Comparison of ENCODE assay signal across 1 cellular context in the genomic region with DNA sequence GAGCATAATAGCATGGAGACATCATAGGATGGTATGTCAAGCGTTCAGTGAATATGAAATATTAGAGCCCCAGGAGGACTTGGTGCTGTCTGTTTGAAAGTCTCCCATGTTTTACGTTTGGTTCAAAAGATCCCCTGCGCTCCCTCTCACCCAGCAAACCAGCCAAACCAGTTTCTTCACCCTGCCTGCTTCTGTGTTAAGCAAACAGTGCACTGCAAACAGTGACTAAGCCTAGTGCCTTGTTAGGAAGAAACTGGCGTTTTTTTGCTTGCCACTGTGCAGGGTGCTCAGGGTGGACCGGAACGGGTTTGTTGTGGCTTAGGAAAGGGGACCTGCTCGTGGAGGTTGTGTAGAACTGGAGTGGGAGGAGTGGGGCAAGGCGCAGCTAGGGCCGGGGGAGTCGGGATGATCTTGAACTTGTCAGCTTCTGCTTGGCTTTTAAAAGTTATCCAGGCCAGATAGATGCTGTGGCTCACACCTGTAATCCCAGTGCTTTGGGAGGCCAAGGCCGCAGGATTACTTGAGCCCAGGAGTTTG.
A peak's percentile ranks its signal among the peaks of the same experiment; 100 is the strongest.
TF ChIP-seq lines count a peak whose summit lies in the region.

No MANE protein-coding gene starts in this region.

TF ChIP-seq in HepG2, 621 proteins besides CTCF, POLR2A, EP300 and RAD21 (continued from another document and continues in another):
- TF ChIP-seq, protein P1, sequence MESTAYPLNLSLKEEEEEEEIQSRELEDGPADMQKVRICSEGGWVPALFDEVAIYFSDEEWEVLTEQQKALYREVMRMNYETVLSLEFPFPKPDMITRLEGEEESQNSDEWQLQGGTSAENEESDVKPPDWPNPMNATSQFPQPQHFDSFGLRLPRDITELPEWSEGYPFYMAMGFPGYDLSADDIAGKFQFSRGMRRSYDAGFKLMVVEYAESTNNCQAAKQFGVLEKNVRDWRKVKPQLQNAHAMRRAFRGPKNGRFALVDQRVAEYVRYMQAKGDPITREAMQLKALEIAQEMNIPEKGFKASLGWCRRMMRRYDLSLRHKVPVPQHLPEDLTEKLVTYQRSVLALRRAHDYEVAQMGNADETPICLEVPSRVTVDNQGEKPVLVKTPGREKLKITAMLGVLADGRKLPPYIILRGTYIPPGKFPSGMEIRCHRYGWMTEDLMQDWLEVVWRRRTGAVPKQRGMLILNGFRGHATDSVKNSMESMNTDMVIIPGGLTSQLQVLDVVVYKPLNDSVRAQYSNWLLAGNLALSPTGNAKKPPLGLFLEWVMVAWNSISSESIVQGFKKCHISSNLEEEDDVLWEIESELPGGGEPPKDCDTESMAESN (CRISPR knock-in tag; conservative IDR thresholded peaks at IDR 0.05): peak; percentile 76
- 0 out of 2 replicates have a peak, but pooled peaks have one; percentile 36 for TF ChIP-seq CC2D1A (CRISPR knock-in tag; IDR thresholded peaks at IDR 0.05)
- TF ChIP-seq, protein P2, sequence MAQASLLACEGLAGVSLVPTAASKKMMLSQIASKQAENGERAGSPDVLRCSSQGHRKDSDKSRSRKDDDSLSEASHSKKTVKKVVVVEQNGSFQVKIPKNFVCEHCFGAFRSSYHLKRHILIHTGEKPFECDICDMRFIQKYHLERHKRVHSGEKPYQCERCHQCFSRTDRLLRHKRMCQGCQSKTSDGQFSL (CRISPR knock-in tag; IDR thresholded peaks at IDR 0.05): no peak; the same call in 1 of the 2 replicates
- TF ChIP-seq, protein P3, sequence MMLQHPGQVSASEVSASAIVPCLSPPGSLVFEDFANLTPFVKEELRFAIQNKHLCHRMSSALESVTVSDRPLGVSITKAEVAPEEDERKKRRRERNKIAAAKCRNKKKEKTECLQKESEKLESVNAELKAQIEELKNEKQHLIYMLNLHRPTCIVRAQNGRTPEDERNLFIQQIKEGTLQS (CRISPR knock-in tag; IDR thresholded peaks at IDR 0.05): peak; percentile 85
- TF ChIP-seq, protein P4, sequence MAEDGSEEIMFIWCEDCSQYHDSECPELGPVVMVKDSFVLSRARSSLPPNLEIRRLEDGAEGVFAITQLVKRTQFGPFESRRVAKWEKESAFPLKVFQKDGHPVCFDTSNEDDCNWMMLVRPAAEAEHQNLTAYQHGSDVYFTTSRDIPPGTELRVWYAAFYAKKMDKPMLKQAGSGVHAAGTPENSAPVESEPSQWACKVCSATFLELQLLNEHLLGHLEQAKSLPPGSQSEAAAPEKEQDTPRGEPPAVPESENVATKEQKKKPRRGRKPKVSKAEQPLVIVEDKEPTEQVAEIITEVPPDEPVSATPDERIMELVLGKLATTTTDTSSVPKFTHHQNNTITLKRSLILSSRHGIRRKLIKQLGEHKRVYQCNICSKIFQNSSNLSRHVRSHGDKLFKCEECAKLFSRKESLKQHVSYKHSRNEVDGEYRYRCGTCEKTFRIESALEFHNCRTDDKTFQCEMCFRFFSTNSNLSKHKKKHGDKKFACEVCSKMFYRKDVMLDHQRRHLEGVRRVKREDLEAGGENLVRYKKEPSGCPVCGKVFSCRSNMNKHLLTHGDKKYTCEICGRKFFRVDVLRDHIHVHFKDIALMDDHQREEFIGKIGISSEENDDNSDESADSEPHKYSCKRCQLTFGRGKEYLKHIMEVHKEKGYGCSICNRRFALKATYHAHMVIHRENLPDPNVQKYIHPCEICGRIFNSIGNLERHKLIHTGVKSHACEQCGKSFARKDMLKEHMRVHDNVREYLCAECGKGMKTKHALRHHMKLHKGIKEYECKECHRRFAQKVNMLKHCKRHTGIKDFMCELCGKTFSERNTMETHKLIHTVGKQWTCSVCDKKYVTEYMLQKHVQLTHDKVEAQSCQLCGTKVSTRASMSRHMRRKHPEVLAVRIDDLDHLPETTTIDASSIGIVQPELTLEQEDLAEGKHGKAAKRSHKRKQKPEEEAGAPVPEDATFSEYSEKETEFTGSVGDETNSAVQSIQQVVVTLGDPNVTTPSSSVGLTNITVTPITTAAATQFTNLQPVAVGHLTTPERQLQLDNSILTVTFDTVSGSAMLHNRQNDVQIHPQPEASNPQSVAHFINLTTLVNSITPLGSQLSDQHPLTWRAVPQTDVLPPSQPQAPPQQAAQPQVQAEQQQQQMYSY (CRISPR knock-in tag; IDR thresholded peaks at IDR 0.05): peak; percentile 59; the same call in 1 of the 2 replicates
- peak; percentile 44 for TF ChIP-seq ASH2L (IDR thresholded peaks at IDR 0.05; ENCODE audit: insufficient read length, low read depth, low read length)
- TF ChIP-seq, protein P5, sequence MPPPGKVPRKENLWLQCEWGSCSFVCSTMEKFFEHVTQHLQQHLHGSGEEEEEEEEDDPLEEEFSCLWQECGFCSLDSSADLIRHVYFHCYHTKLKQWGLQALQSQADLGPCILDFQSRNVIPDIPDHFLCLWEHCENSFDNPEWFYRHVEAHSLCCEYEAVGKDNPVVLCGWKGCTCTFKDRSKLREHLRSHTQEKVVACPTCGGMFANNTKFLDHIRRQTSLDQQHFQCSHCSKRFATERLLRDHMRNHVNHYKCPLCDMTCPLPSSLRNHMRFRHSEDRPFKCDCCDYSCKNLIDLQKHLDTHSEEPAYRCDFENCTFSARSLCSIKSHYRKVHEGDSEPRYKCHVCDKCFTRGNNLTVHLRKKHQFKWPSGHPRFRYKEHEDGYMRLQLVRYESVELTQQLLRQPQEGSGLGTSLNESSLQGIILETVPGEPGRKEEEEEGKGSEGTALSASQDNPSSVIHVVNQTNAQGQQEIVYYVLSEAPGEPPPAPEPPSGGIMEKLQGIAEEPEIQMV (CRISPR knock-in tag; IDR thresholded peaks at IDR 0.05; ENCODE audit: low read depth): peak; percentile 89
- peak; percentile 82 for TF ChIP-seq ZMYM2 (CRISPR knock-in tag; IDR thresholded peaks at IDR 0.05)
- peak; percentile 96 for TF ChIP-seq ZNF614 (CRISPR knock-in tag; IDR thresholded peaks at IDR 0.05; ENCODE audit: borderline replicate concordance)
- peak; percentile 73 for TF ChIP-seq ZNF629 (CRISPR knock-in tag; conservative IDR thresholded peaks at IDR 0.05)
- TF ChIP-seq ZC3H13 (CRISPR knock-in tag; IDR thresholded peaks at IDR 0.05): peak; percentile 74
- peak; percentile 40 for TF ChIP-seq TOPORS (CRISPR knock-in tag; IDR thresholded peaks at IDR 0.05)
- TF ChIP-seq, protein P6, sequence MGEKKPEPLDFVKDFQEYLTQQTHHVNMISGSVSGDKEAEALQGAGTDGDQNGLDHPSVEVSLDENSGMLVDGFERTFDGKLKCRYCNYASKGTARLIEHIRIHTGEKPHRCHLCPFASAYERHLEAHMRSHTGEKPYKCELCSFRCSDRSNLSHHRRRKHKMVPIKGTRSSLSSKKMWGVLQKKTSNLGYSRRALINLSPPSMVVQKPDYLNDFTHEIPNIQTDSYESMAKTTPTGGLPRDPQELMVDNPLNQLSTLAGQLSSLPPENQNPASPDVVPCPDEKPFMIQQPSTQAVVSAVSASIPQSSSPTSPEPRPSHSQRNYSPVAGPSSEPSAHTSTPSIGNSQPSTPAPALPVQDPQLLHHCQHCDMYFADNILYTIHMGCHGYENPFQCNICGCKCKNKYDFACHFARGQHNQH (CRISPR knock-in tag; IDR thresholded peaks at IDR 0.05): peak; percentile 99
- TF ChIP-seq MAFK (conservative IDR thresholded peaks at IDR 0.05 in 1 of 2, IDR thresholded peaks at IDR 0.05 in 1 of 2; ENCODE audit: low read length in 2 of 2): peak in 1 of 2 experiments; percentile 59; a peak in 2 of 4 replicates
- TF ChIP-seq NAIF1 (CRISPR knock-in tag; IDR thresholded peaks at IDR 0.05; ENCODE audit: borderline replicate concordance): peak; percentile 82; the same call in 1 of the 2 replicates
- TF ChIP-seq, protein P7, sequence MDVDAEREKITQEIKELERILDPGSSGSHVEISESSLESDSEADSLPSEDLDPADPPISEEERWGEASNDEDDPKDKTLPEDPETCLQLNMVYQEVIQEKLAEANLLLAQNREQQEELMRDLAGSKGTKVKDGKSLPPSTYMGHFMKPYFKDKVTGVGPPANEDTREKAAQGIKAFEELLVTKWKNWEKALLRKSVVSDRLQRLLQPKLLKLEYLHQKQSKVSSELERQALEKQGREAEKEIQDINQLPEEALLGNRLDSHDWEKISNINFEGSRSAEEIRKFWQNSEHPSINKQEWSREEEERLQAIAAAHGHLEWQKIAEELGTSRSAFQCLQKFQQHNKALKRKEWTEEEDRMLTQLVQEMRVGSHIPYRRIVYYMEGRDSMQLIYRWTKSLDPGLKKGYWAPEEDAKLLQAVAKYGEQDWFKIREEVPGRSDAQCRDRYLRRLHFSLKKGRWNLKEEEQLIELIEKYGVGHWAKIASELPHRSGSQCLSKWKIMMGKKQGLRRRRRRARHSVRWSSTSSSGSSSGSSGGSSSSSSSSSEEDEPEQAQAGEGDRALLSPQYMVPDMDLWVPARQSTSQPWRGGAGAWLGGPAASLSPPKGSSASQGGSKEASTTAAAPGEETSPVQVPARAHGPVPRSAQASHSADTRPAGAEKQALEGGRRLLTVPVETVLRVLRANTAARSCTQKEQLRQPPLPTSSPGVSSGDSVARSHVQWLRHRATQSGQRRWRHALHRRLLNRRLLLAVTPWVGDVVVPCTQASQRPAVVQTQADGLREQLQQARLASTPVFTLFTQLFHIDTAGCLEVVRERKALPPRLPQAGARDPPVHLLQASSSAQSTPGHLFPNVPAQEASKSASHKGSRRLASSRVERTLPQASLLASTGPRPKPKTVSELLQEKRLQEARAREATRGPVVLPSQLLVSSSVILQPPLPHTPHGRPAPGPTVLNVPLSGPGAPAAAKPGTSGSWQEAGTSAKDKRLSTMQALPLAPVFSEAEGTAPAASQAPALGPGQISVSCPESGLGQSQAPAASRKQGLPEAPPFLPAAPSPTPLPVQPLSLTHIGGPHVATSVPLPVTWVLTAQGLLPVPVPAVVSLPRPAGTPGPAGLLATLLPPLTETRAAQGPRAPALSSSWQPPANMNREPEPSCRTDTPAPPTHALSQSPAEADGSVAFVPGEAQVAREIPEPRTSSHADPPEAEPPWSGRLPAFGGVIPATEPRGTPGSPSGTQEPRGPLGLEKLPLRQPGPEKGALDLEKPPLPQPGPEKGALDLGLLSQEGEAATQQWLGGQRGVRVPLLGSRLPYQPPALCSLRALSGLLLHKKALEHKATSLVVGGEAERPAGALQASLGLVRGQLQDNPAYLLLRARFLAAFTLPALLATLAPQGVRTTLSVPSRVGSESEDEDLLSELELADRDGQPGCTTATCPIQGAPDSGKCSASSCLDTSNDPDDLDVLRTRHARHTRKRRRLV (CRISPR knock-in tag; IDR thresholded peaks at IDR 0.05): no peak
- TF ChIP-seq PITX1 (CRISPR knock-in tag; IDR thresholded peaks at IDR 0.05): peak; percentile 99
- peak; percentile 100 for TF ChIP-seq SALL1 (CRISPR knock-in tag; IDR thresholded peaks at IDR 0.05)
- peak; percentile 73; the same call in 1 of the 2 replicates for TF ChIP-seq CBFB (CRISPR knock-in tag; IDR thresholded peaks at IDR 0.05)
- 0 out of 2 replicates have a peak, but pooled peaks have one; percentile 92 for TF ChIP-seq ZNF136 (CRISPR knock-in tag; IDR thresholded peaks at IDR 0.05; ENCODE audit: low read depth)
- TF ChIP-seq, protein P8, sequence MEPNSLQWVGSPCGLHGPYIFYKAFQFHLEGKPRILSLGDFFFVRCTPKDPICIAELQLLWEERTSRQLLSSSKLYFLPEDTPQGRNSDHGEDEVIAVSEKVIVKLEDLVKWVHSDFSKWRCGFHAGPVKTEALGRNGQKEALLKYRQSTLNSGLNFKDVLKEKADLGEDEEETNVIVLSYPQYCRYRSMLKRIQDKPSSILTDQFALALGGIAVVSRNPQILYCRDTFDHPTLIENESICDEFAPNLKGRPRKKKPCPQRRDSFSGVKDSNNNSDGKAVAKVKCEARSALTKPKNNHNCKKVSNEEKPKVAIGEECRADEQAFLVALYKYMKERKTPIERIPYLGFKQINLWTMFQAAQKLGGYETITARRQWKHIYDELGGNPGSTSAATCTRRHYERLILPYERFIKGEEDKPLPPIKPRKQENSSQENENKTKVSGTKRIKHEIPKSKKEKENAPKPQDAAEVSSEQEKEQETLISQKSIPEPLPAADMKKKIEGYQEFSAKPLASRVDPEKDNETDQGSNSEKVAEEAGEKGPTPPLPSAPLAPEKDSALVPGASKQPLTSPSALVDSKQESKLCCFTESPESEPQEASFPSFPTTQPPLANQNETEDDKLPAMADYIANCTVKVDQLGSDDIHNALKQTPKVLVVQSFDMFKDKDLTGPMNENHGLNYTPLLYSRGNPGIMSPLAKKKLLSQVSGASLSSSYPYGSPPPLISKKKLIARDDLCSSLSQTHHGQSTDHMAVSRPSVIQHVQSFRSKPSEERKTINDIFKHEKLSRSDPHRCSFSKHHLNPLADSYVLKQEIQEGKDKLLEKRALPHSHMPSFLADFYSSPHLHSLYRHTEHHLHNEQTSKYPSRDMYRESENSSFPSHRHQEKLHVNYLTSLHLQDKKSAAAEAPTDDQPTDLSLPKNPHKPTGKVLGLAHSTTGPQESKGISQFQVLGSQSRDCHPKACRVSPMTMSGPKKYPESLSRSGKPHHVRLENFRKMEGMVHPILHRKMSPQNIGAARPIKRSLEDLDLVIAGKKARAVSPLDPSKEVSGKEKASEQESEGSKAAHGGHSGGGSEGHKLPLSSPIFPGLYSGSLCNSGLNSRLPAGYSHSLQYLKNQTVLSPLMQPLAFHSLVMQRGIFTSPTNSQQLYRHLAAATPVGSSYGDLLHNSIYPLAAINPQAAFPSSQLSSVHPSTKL (CRISPR knock-in tag; IDR thresholded peaks at IDR 0.05): peak; percentile 96
- peak; percentile 75 for TF ChIP-seq HHEX (CRISPR knock-in tag; IDR thresholded peaks at IDR 0.05)
- peak; percentile 90 for TF ChIP-seq RCOR2 (CRISPR knock-in tag; IDR thresholded peaks at IDR 0.05)
- TF ChIP-seq, protein P9, sequence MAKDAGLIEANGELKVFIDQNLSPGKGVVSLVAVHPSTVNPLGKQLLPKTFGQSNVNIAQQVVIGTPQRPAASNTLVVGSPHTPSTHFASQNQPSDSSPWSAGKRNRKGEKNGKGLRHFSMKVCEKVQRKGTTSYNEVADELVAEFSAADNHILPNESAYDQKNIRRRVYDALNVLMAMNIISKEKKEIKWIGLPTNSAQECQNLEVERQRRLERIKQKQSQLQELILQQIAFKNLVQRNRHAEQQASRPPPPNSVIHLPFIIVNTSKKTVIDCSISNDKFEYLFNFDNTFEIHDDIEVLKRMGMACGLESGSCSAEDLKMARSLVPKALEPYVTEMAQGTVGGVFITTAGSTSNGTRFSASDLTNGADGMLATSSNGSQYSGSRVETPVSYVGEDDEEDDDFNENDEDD (CRISPR knock-in tag; IDR thresholded peaks at IDR 0.05; ENCODE audit: borderline replicate concordance): peak; percentile 49; the same call in 1 of the 2 replicates
- peak; percentile 85 for TF ChIP-seq NR2F2 (IDR thresholded peaks at IDR 0.05; ENCODE audit: borderline replicate concordance, low read depth)
- TF ChIP-seq, protein P10, sequence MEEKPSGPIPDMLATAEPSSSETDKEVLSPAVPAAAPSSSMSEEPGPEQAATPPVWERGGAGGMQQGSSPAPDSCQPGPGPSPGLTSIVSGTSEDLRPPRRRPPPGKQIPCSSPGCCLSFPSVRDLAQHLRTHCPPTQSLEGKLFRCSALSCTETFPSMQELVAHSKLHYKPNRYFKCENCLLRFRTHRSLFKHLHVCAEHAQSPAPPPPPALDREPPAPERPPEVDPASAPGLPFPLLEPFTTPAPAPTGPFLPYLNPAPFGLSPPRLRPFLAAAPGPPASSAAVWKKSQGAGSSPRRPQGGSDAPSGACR (CRISPR knock-in tag; IDR thresholded peaks at IDR 0.05): peak; percentile 97
- TF ChIP-seq, protein P11, sequence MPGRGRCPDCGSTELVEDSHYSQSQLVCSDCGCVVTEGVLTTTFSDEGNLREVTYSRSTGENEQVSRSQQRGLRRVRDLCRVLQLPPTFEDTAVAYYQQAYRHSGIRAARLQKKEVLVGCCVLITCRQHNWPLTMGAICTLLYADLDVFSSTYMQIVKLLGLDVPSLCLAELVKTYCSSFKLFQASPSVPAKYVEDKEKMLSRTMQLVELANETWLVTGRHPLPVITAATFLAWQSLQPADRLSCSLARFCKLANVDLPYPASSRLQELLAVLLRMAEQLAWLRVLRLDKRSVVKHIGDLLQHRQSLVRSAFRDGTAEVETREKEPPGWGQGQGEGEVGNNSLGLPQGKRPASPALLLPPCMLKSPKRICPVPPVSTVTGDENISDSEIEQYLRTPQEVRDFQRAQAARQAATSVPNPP (CRISPR knock-in tag; IDR thresholded peaks at IDR 0.05): peak; percentile 69; the same call in 1 of the 2 replicates
- TF ChIP-seq PCBP2 (optimal IDR thresholded peaks at IDR 0.05; ENCODE audit: low read depth, low read length, poor library complexity, severe bottlenecking): no peak
- peak; percentile 63; the same call in 1 of the 2 replicates for TF ChIP-seq HNRNPL (IDR thresholded peaks at IDR 0.05; ENCODE audit: low read depth, low read length)
- peak; percentile 65; the same call in 1 of the 2 replicates for TF ChIP-seq KLF6 (CRISPR knock-in tag; IDR thresholded peaks at IDR 0.05)
- peak; percentile 93; the same call in 1 of the 2 replicates for TF ChIP-seq TARDBP (CRISPR knock-in tag; IDR thresholded peaks at IDR 0.05)
